ENCODE assay signal across 27 cellular contexts in genomic region chr19:24073807-24074206, GRCh38. TPM values are rescaled to one million over a fixed set of nuclear protein-coding genes. Genes with fewer than 3 reads are reported as not detected.
DNase-seq lines count a peak whose midpoint lies in the region; ATAC-seq, FAIRE-seq and TF ChIP-seq lines count a peak whose summit lies in the region.
"Had no signal": no experiment of that assay in that cellular context is flagged by ENCODE, and none has a peak within 500 bp of the region (broad histone marks: within the 10 kb centered on the region; RNA-seq: fewer than 3 reads in every experiment).

No MANE protein-coding gene starts in this region.

- no peak for DNase-seq in stimulated activated naive CD8-positive, alpha-beta T cell treated with anti-CD3 and anti-CD28 coated beads, Interleukin-15, amount 100 ng/mL, for 72 hours
- no peak for DNase-seq in stimulated activated naive CD8-positive, alpha-beta T cell treated with anti-CD3 and anti-CD28 coated beads, Interleukin-15, Interleukin-2, amounts not matched to agents 100 U/mL and 50 U/mL, for 24 hours
- DNase-seq in bronchial epithelial cell (ENCODE audit: low read depth) (peak; percentile 96), left lobe of liver (ENCODE audit: low spot score) (peak; percentile 35), upper lobe of right lung (no peak), GDM1 (lab: John Stamatoyannopoulos, UW) (no peak)
- DNase-seq: activated CD4-positive, alpha-beta T cell treated with anti-CD3 and anti-CD28 coated beads, Interleukin-2, amount 50 U/mL, for 48 hours; activated naive CD4-positive, alpha-beta T cell treated with anti-CD3 and anti-CD28 coated beads for 36 hours; CD4-positive, alpha-beta memory T cell; gastrocnemius medialis; HCEC 1CT; NCI-H146; NCI-H2107; NCI-H82; right cardiac atrium; SK-N-SH; stimulated activated CD8-positive, alpha-beta memory T cell treated with anti-CD3 and anti-CD28 coated beads, Interleukin-4, amount 100 ng/mL, for 48 hours had no signal

- H3K36me3 ChIP-seq in bronchial epithelial cell (ENCODE audit: control insufficient read depth, insufficient read depth, low read length), result no peaks in the 10 kb centered on the region
- peaks cover 19% of the 10 kb centered on the region for H3K36me3 ChIP-seq in upper lobe of right lung
- H3K36me3 ChIP-seq: gastrocnemius medialis had no signal

- H3K9me3 Mint-ChIP-seq in stimulated activated naive CD8-positive, alpha-beta T cell treated with anti-CD3 and anti-CD28 coated beads, Interleukin-15, amount 100 ng/mL, for 72 hours, result peaks cover 6 to 8% of the 10 kb centered on the region in 2 donors

- peak; percentile 68 for ATAC-seq in stimulated activated naive CD8-positive, alpha-beta T cell treated with anti-CD3 and anti-CD28 coated beads, Interleukin-15, amount 100 ng/mL, for 72 hours
- no peak for ATAC-seq in stimulated activated naive CD8-positive, alpha-beta T cell treated with anti-CD3 and anti-CD28 coated beads, Interleukin-15, Interleukin-2, amounts not matched to agents 100 U/mL and 50 U/mL, for 24 hours
- ATAC-seq in left lobe of liver (no peak), upper lobe of right lung (peak; percentile 36), HG03097 (IDR thresholded peaks at IDR 0.05; ENCODE audit: low FRiP score, unreplicated experiment) (no peak), GM18861 (IDR thresholded peaks at IDR 0.05; ENCODE audit: unreplicated experiment) (no peak)

- H3K27me3 Mint-ChIP-seq in stimulated activated naive CD8-positive, alpha-beta T cell treated with anti-CD3 and anti-CD28 coated beads, Interleukin-15, amount 100 ng/mL, for 72 hours, result no peaks in the 10 kb centered on the region
- H3K27me3 Mint-ChIP-seq: B cell; CD4-positive, alpha-beta memory T cell; dendritic cell treated with granulocyte-macrophage colony-stimulating factor and Interleukin-4, amounts not matched to agents 40 ng/mL and 50 ng/mL, for 4 days had no signal

- no peak for TF ChIP-seq CTCF in bronchial epithelial cell (IDR thresholded peaks at IDR 0.05; ENCODE audit: insufficient read depth, low read length, severe bottlenecking)
- no peak for TF ChIP-seq CTCF in upper lobe of right lung (IDR thresholded peaks at IDR 0.05)

- no peak for FAIRE-seq in bronchial epithelial cell (lab: Jason Lieb, UNC)
- FAIRE-seq: GM12892, TTC549 had no signal

- H3K4me3 Mint-ChIP-seq in stimulated activated naive CD8-positive, alpha-beta T cell treated with anti-CD3 and anti-CD28 coated beads, Interleukin-15, amount 100 ng/mL, for 72 hours, result no peak overlapping the region
- H3K4me3 Mint-ChIP-seq: activated naive CD4-positive, alpha-beta T cell treated with anti-CD3 and anti-CD28 coated beads for 36 hours; activated T-helper 1 cell treated with anti-CD3 and anti-CD28 coated beads, Interleukin-12 subunit alpha, Interleukin-12 subunit beta, Interleukin-2, Interleukin-4 antibody, amounts not matched to agents 30 ng/mL and 10 ng/mL and 1 ng/mL, durations not matched to agents 14 hours and 24 hours and 36 hours; B cell; CD4-positive, alpha-beta memory T cell; dendritic cell treated with granulocyte-macrophage colony-stimulating factor and Interleukin-4, amounts not matched to agents 40 ng/mL and 50 ng/mL, for 4 days; neural crest cell; T-helper 1 cell treated with Interleukin-12 subunit alpha and Interleukin-12 subunit beta and Interleukin-4 antibody, amounts not matched to agents 30 μg/mL and 1 μg/mL, for 36 hours had no signal

- H3K27me3 ChIP-seq in bronchial epithelial cell (ENCODE audit: control insufficient read depth, insufficient read depth, low read length) (no peaks in the 10 kb centered on the region), upper lobe of right lung (no peaks in the 10 kb centered on the region)
- H3K27me3 ChIP-seq: gastrocnemius medialis, tibial nerve had no signal

- H3K4me1 ChIP-seq in upper lobe of right lung, result no peaks in the 10 kb centered on the region
- H3K4me1 ChIP-seq: gastrocnemius medialis, tibial nerve had no signal

- no peaks in the 10 kb centered on the region for H3K9me3 ChIP-seq in upper lobe of right lung
- H3K9me3 ChIP-seq: gastrocnemius medialis, SK-N-SH, tibial nerve had no signal

- H3K4me3 ChIP-seq in bronchial epithelial cell (ENCODE audit: low read depth, low read length), result no peak overlapping the region
- no peak overlapping the region for H3K4me3 ChIP-seq in upper lobe of right lung
- H3K4me3 ChIP-seq: gastrocnemius medialis, tibial nerve had no signal

- no peak overlapping the region for H3K27ac Mint-ChIP-seq in stimulated activated naive CD8-positive, alpha-beta T cell treated with anti-CD3 and anti-CD28 coated beads, Interleukin-15, amount 100 ng/mL, for 72 hours
- H3K27ac Mint-ChIP-seq: activated naive CD4-positive, alpha-beta T cell treated with anti-CD3 and anti-CD28 coated beads for 36 hours; activated T-helper 1 cell treated with anti-CD3 and anti-CD28 coated beads, Interleukin-12 subunit alpha, Interleukin-12 subunit beta, Interleukin-2, Interleukin-4 antibody, amounts not matched to agents 30 ng/mL and 10 ng/mL and 1 ng/mL, durations not matched to agents 14 hours and 24 hours and 36 hours; B cell; CD4-positive, alpha-beta memory T cell; dendritic cell treated with granulocyte-macrophage colony-stimulating factor and Interleukin-4, amounts not matched to agents 40 ng/mL and 50 ng/mL, for 4 days; T-helper 1 cell treated with Interleukin-12 subunit alpha and Interleukin-12 subunit beta and Interleukin-4 antibody, amounts not matched to agents 30 μg/mL and 1 μg/mL, for 36 hours had no signal

- peaks cover 6% of the 10 kb centered on the region for H3K4me1 Mint-ChIP-seq in stimulated activated naive CD8-positive, alpha-beta T cell treated with anti-CD3 and anti-CD28 coated beads, Interleukin-15, amount 100 ng/mL, for 72 hours
- H3K4me1 Mint-ChIP-seq: B cell had no signal

- intact Hi-C loops in upper lobe of right lung (cut with DNase I), result no loop called here

- H3K27ac ChIP-seq in upper lobe of right lung, result no peak overlapping the region
- H3K27ac ChIP-seq: gastrocnemius medialis, tibial nerve had no signal

RNA-seq across cellular contexts. Expression of gene ZNF254, which starts 13.2 kb away (rescaled TPM):
- 7.4 and 9.6 TPM in 2 replicates for total RNA-seq in bronchial epithelial cell
- total RNA-seq in left lobe of liver, result 5.8 TPM
- 17.1 TPM for total RNA-seq in upper lobe of right lung

Comparison
In these comparisons a context has a peak if more than half of its experiments do, and no peak if none do; other contexts are left out.
1. ATAC-seq: peak in stimulated activated naive CD8-positive, alpha-beta T cell treated with anti-CD3 and anti-CD28 coated beads, Interleukin-15, amount 100 ng/mL, for 72 hours (single experiment) and upper lobe of right lung (single experiment); none in stimulated activated naive CD8-positive, alpha-beta T cell treated with anti-CD3 and anti-CD28 coated beads, Interleukin-15, Interleukin-2, amounts not matched to agents 100 U/mL and 50 U/mL, for 24 hours (single experiment), left lobe of liver (single experiment), HG03097 (single experiment) and GM18861 (single experiment).
2. DNase-seq: peak in bronchial epithelial cell (single experiment) and left lobe of liver (single experiment); none in stimulated activated naive CD8-positive, alpha-beta T cell treated with anti-CD3 and anti-CD28 coated beads, Interleukin-15, amount 100 ng/mL, for 72 hours (0 of 2), stimulated activated naive CD8-positive, alpha-beta T cell treated with anti-CD3 and anti-CD28 coated beads, Interleukin-15, Interleukin-2, amounts not matched to agents 100 U/mL and 50 U/mL, for 24 hours (single experiment), upper lobe of right lung (single experiment) and GDM1 (single experiment).